14 cellular contexts compared by ENCODE assay signal in genomic region chr6:31179896-31180295, GRCh38. TPM values are rescaled to one million over a fixed set of nuclear protein-coding genes. Genes with fewer than 3 reads are reported as not detected.
DNase-seq lines count a peak whose midpoint lies in the region; ATAC-seq and TF ChIP-seq lines count a peak whose summit lies in the region.
"Had no signal": no experiment of that assay in that cellular context is flagged by ENCODE, and none has a peak within 500 bp of the region (broad histone marks: within the 10 kb centered on the region; RNA-seq: fewer than 3 reads in every experiment).

No MANE protein-coding gene starts in this region.

- H3K18ac ChIP-seq in mesenchymal stem cell (ENCODE audit: low read depth in 1 of 2, low read length in 2 of 2) = no peak overlapping the region

- no peak overlapping the region for H3K4me2 ChIP-seq in mesenchymal stem cell (ENCODE audit: low read length, poor library complexity, severe bottlenecking)

- ATAC-seq in heart right ventricle (no peak), left cardiac atrium (no peak), upper lobe of left lung (ENCODE audit: low FRiP score in 2 of 2) (no peak)

- TF ChIP-seq CTCF in heart right ventricle (IDR thresholded peaks at IDR 0.05) (no peak), astrocyte of the cerebellum (IDR thresholded peaks at IDR 0.05; ENCODE audit: low read depth, low read length, missing control alignments) (no peak), upper lobe of left lung (IDR thresholded peaks at IDR 0.05) (no peak), lower leg skin (IDR thresholded peaks at IDR 0.05) (no peak)

- H3K79me1 ChIP-seq in mesenchymal stem cell (replicated peaks; ENCODE audit: low read length, poor library complexity, severe bottlenecking) = peaks cover 23% of the 10 kb centered on the region

- TF ChIP-seq EP300 in upper lobe of left lung (IDR thresholded peaks at IDR 0.05) = no peak

- no peak for TF ChIP-seq POLR2A in upper lobe of left lung (IDR thresholded peaks at IDR 0.05)
- no peak for TF ChIP-seq POLR2A in lower leg skin (IDR thresholded peaks at IDR 0.05)

- H3K27ac ChIP-seq in heart right ventricle = peak overlapping the region in 6 of 10 donors; percentile 6 to 71 (median 50)
- no peak overlapping the region for H3K27ac ChIP-seq in mesenchymal stem cell (ENCODE audit: low read length, poor library complexity, severe bottlenecking)
- H3K27ac ChIP-seq in upper lobe of left lung = peak overlapping the region in 1 of 4 donors; percentile 83

- H2BK15ac ChIP-seq in mesenchymal stem cell (ENCODE audit: low read depth, poor library complexity, severe bottlenecking) = no peak overlapping the region

- 94 to 97% methylated on average over 8 of the region's 8 CpGs for WGBS in heart right ventricle, 2 donors
- WGBS in mesenchymal stem cell = 97% methylated on average over 8 of the region's 8 CpGs
- WGBS in upper lobe of left lung, 2 donors = 92 to 97% methylated on average over 8 of the region's 8 CpGs
- 96% methylated on average over 8 of the region's 8 CpGs for WGBS in lower leg skin, 2 donors

- no peak overlapping the region for H2BK120ac ChIP-seq in mesenchymal stem cell (ENCODE audit: low read depth, low read length)

- no peak overlapping the region for H4K91ac ChIP-seq in mesenchymal stem cell (ENCODE audit: low read length)

- no peak overlapping the region for H4K8ac ChIP-seq in mesenchymal stem cell (ENCODE audit: low read length)

- H3K14ac ChIP-seq in mesenchymal stem cell (ENCODE audit: low read length in 2 of 2) = no peak overlapping the region

- peak overlapping the region in 8 of 10 donors; percentile 27 to 59 (median 44) for H3K4me3 ChIP-seq in heart right ventricle
- H3K4me3 ChIP-seq in astrocyte of the cerebellum (ENCODE audit: low read depth, low read length) = peak overlapping the region; percentile 27
- peak overlapping the region in 1 of 2 experiments; percentile 79 for H3K4me3 ChIP-seq in mesenchymal stem cell (ENCODE audit: insufficient read depth in 1 of 2, low read depth in 1 of 2, low read length in 2 of 2)
- peak overlapping the region in 3 of 4 donors; percentile 33 to 58 (median 35) for H3K4me3 ChIP-seq in upper lobe of left lung
- no peak overlapping the region for H3K4me3 ChIP-seq in lower leg skin (ENCODE audit: low read depth, poor library complexity, severe bottlenecking)

- H2BK5ac ChIP-seq in mesenchymal stem cell (ENCODE audit: low read depth, low read length, poor library complexity, severe bottlenecking) = no peak overlapping the region

- H2AK5ac ChIP-seq in mesenchymal stem cell (ENCODE audit: low read length, severe bottlenecking) = no peak overlapping the region

- H3K27me3 ChIP-seq in heart right ventricle (no peaks in the 10 kb centered on the region), mesenchymal stem cell (ENCODE audit: control insufficient read depth in 1 of 2, insufficient read depth in 1 of 2, low read length in 2 of 2) (no peaks in the 10 kb centered on the region), upper lobe of left lung (no peaks in the 10 kb centered on the region)

- H3K4ac ChIP-seq in mesenchymal stem cell (ENCODE audit: low read depth in 1 of 2, low read length in 2 of 2) = no peak overlapping the region

- no peaks in the 10 kb centered on the region for H3K9me3 ChIP-seq in heart right ventricle
- no peaks in the 10 kb centered on the region for H3K9me3 ChIP-seq in mesenchymal stem cell (ENCODE audit: control insufficient read depth, low read length)
- H3K9me3 ChIP-seq in upper lobe of left lung = no peaks in the 10 kb centered on the region

- in situ Hi-C loops in astrocyte of the cerebellum (cut with HindIII; ENCODE audit: low sequenced_read_pairs) = no loop called here

- H3K36me3 ChIP-seq in heart right ventricle (peaks cover 0 to 13% (median 0%) of the 10 kb centered on the region in 9 donors), mesenchymal stem cell (ENCODE audit: control insufficient read depth in 1 of 2, insufficient read depth in 2 of 2, low read depth in 1 of 2, low read length in 2 of 2) (peaks cover 0 to 34% of the 10 kb centered on the region in 2 experiments), upper lobe of left lung (peaks cover 0 to 3% (median 0%) of the 10 kb centered on the region in 4 donors)

- peaks cover 0 to 51% (median 7%) of the 10 kb centered on the region in 9 donors for H3K4me1 ChIP-seq in heart right ventricle
- peaks cover 8% of the 10 kb centered on the region for H3K4me1 ChIP-seq in mesenchymal stem cell (ENCODE audit: control insufficient read depth, insufficient read depth, low read depth, low read length)
- peaks cover 0 to 21% (median 5%) of the 10 kb centered on the region in 4 donors for H3K4me1 ChIP-seq in upper lobe of left lung

- H2BK12ac ChIP-seq in mesenchymal stem cell (ENCODE audit: low read length in 2 of 2) = no peak overlapping the region

- peak overlapping the region; percentile 77 for H3K9ac ChIP-seq in mesenchymal stem cell (ENCODE audit: low read length)

- DNase-seq in heart right ventricle (no peak), left cardiac atrium (no peak), astrocyte of the cerebellum (ENCODE audit: low read depth) (no peak), mesenchymal stem cell (no peak), upper lobe of left lung (no peak), hypothalamus (lab: John Stamatoyannopoulos, UW) (no peak), lower leg skin (ENCODE audit: low spot score in 2 of 2) (no peak), retina (no peak)
- DNase-seq: mammary epithelial cell had no signal

- H3K23ac ChIP-seq in mesenchymal stem cell (ENCODE audit: low read length in 2 of 2) = no peak overlapping the region

- H2AFZ ChIP-seq in mesenchymal stem cell (ENCODE audit: low read depth, low read length) = no peak overlapping the region

- intact Hi-C loops in heart right ventricle (cut with DNase I) (loop anchor here in 1 of 10 donors (5.0 kb wide), 1 partner anchor 38 kb away; no protein-coding TSS in a partner anchor), left cardiac atrium (cut with DNase I) (no loop called here), lower leg skin (cut with DNase I; ENCODE audit: low total_unique reads) (loop anchor here (5.0 kb wide), 1 partner anchor 1952 kb away; no protein-coding TSS in a partner anchor)

RNA-seq across cellular contexts. Expression of gene POU5F1, which starts 9.4 kb away (rescaled TPM):
- 1 to 10 TPM in 1 of 10 donors, under 1 TPM in 8, not detected in 1; 0.29 to 1.0 (median 0.34) TPM for total RNA-seq in heart right ventricle
- polyA plus RNA-seq in heart right ventricle = 1 to 10 TPM; 1.3 to 2.0 TPM
- total RNA-seq in left cardiac atrium = under 1 TPM; 0.71 to 0.86 TPM
- not detected for polyA plus RNA-seq in mesenchymal stem cell (2013, experiment 1 of 2)
- not detected for polyA plus RNA-seq in mesenchymal stem cell (2013, experiment 2 of 2)
- 10 to 100 TPM in 2 of 6 donors, 1 to 10 TPM in 4; 4.1 to 13.6 (median 5.7) TPM for total RNA-seq in upper lobe of left lung
- total RNA-seq in lower leg skin = 1 to 10 TPM in 3 of 4 donors, under 1 TPM in 1; 0.47 to 5.2 (median 3.3) TPM
- total RNA-seq: activated T-helper 1 cell treated with anti-CD3 and anti-CD28 coated beads, Interleukin-12 subunit alpha, Interleukin-12 subunit beta, Interleukin-2, Interleukin-4 antibody, amounts not matched to agents 30 ng/mL and 10 ng/mL and 1 ng/mL, durations not matched to agents 14 hours and 24 hours and 36 hours; cerebellum; G401 had no signal

RNA-seq across cellular contexts. Expression of gene TCF19, which starts 21.5 kb away (rescaled TPM):
- total RNA-seq in heart right ventricle (1 to 10 TPM; 1.6 to 7.3 (median 2.4) TPM), left cardiac atrium (1 to 10 TPM; 2.2 to 8.3 TPM), upper lobe of left lung (10 to 100 TPM in 1 of 6 donors, 1 to 10 TPM in 5; 4.2 to 10.0 (median 5.3) TPM), lower leg skin (10 to 100 TPM; 18.9 to 24.2 (median 20.8) TPM)
- 1 to 10 TPM; 2.7 to 2.9 TPM for polyA plus RNA-seq in heart right ventricle
- polyA plus RNA-seq in mesenchymal stem cell (2013, experiment 1 of 2) = 3.1 TPM
- polyA plus RNA-seq in mesenchymal stem cell (2013, experiment 2 of 2) = 3.3 TPM

RNA-seq across cellular contexts. Expression of gene CCHCR1, which starts 22.3 kb away (rescaled TPM):
- 10 to 100 TPM in 7 of 10 donors, 1 to 10 TPM in 3; 8.0 to 15.9 (median 12.5) TPM for total RNA-seq in heart right ventricle
- 10 to 100 TPM in 1 of 2 donors, 1 to 10 TPM in 1; 9.0 to 11.0 TPM for polyA plus RNA-seq in heart right ventricle
- 10 to 100 TPM; 10.4 to 11.0 TPM for total RNA-seq in left cardiac atrium
- polyA plus RNA-seq in mesenchymal stem cell (2013, experiment 1 of 2) = 4.9 TPM
- polyA plus RNA-seq in mesenchymal stem cell (2013, experiment 2 of 2) = 4.5 TPM
- total RNA-seq in upper lobe of left lung = 10 to 100 TPM in 5 of 6 donors, 1 to 10 TPM in 1; 5.5 to 83.8 (median 19.5) TPM
- total RNA-seq in lower leg skin = 10 to 100 TPM; 13.1 to 34.1 (median 21.7) TPM

RNA-seq across cellular contexts. Expression of gene PSORS1C2, which starts 41.0 kb away (rescaled TPM):
- total RNA-seq in heart right ventricle = not detected
- not detected for polyA plus RNA-seq in heart right ventricle
- not detected for total RNA-seq in left cardiac atrium
- polyA plus RNA-seq in mesenchymal stem cell (2013, experiment 1 of 2) = not detected
- polyA plus RNA-seq in mesenchymal stem cell (2013, experiment 2 of 2) = not detected
- not detected for total RNA-seq in upper lobe of left lung
- 10 to 100 TPM; 34.8 to 55.5 (median 44.1) TPM for total RNA-seq in lower leg skin
- total RNA-seq: activated T-helper 1 cell treated with anti-CD3 and anti-CD28 coated beads, Interleukin-12 subunit alpha, Interleukin-12 subunit beta, Interleukin-2, Interleukin-4 antibody, amounts not matched to agents 30 ng/mL and 10 ng/mL and 1 ng/mL, durations not matched to agents 14 hours and 24 hours and 36 hours; cerebellum; G401; mammary epithelial cell; MCF 10A; ureter had no signal
- polyA plus RNA-seq: mammary epithelial cell had no signal

RNA-seq across cellular contexts. Expression of gene CDSN, which starts 59.6 kb away (rescaled TPM):
- total RNA-seq in heart right ventricle (under 1 TPM in 1 of 10 donors, not detected in 9; 0.11 TPM), left cardiac atrium (under 1 TPM in 1 of 2 donors, not detected in 1; 0.10 TPM), upper lobe of left lung (not detected), lower leg skin (1,000 to 10,000 TPM in 1 of 4 donors, 100 to 1,000 TPM in 3; 480 to 1,164 (median 686) TPM)
- polyA plus RNA-seq in heart right ventricle = under 1 TPM; 0.01 to 0.15 TPM
- polyA plus RNA-seq in mesenchymal stem cell (2013, experiment 1 of 2) = not detected
- polyA plus RNA-seq in mesenchymal stem cell (2013, experiment 2 of 2) = not detected
- total RNA-seq: activated T-helper 1 cell treated with anti-CD3 and anti-CD28 coated beads, Interleukin-12 subunit alpha, Interleukin-12 subunit beta, Interleukin-2, Interleukin-4 antibody, amounts not matched to agents 30 ng/mL and 10 ng/mL and 1 ng/mL, durations not matched to agents 14 hours and 24 hours and 36 hours; cerebellum; G401; ureter had no signal
